8 cellular contexts compared by ENCODE assay signal in genomic region chr9:6757132-6757987, GRCh38. TPM values are rescaled to one million over a fixed set of nuclear protein-coding genes. Genes with fewer than 3 reads are reported as not detected.
DNase-seq lines count a peak whose midpoint lies in the region; ATAC-seq and TF ChIP-seq lines count a peak whose summit lies in the region.

KDM4C (plus strand) TSS chr9:6757973; CDS start chr9:6792989, 35,016 bp downstream.

- H3K9me3 Mint-ChIP-seq in natural killer cell = no peaks in the 10 kb centered on the region

- in situ Hi-C loops in GM23248 (cut with MboI) = no loop called here

- peak; percentile 98 for DNase-seq in GM23248
- peak; percentile 98 for DNase-seq in Karpas-422
- DNase-seq in RPMI7951 (ENCODE audit: low read depth) = peak; percentile 89
- peak; percentile 93 for DNase-seq in activated T-helper 9 cell treated with anti-CD3 and anti-CD28 coated beads, Interleukin-2, amount 50 U/mL, for 16 hours (ENCODE audit: low read depth)
- DNase-seq in fibroblast of mammary gland (ENCODE audit: low read depth) = peak; percentile 90
- DNase-seq in natural killer cell = peak; percentile 94
- peak; percentile 88 to 98 (median 94) for DNase-seq in stimulated activated naive CD4-positive, alpha-beta T cell (lab: John Stamatoyannopoulos, UW)

- H3K4me3 ChIP-seq in DOHH2 (ENCODE audit: low read length) = peak within 1 kb of the TSS; percentile 92
- peak within 1 kb of the TSS; percentile 88 for H3K4me3 ChIP-seq in GM23248
- H3K4me3 ChIP-seq in Karpas-422 (ENCODE audit: low read length) = peak within 1 kb of the TSS; percentile 95
- H3K4me3 ChIP-seq in fibroblast of mammary gland (ENCODE audit: control insufficient read depth, low read depth, low read length) = peak within 1 kb of the TSS; percentile 87

- no peaks in the 10 kb centered on the region for H3K9me2 ChIP-seq in DOHH2 (replicated peaks; ENCODE audit: control insufficient read depth, low read length)
- H3K9me2 ChIP-seq in GM23248 (ENCODE audit: insufficient read depth) = no peaks in the 10 kb centered on the region
- H3K9me2 ChIP-seq in Karpas-422 (replicated peaks; ENCODE audit: insufficient read depth, low read length) = no peaks in the 10 kb centered on the region

- H3K27me3 Mint-ChIP-seq in natural killer cell (ENCODE audit: low read depth in 2 of 2) = no peaks in the 10 kb centered on the region

- H4K20me1 ChIP-seq in DOHH2 (ENCODE audit: control insufficient read depth, insufficient read depth, low read depth, low read length) (no peaks in the 10 kb centered on the region), GM23248 (ENCODE audit: insufficient read depth) (no peaks in the 10 kb centered on the region), Karpas-422 (ENCODE audit: insufficient read depth, low read depth, low read length) (no peaks in the 10 kb centered on the region)

- H3F3A ChIP-seq in DOHH2 (ENCODE audit: control insufficient read depth, insufficient read depth) (peaks cover 3% of the 10 kb centered on the region; the same call in 1 of the 2 replicates), GM23248 (ENCODE audit: insufficient read depth) (peaks cover 4% of the 10 kb centered on the region)

- no peak for TF ChIP-seq CTCF in DOHH2 (IDR thresholded peaks at IDR 0.05; ENCODE audit: low read depth, low read length, poor library complexity, severe bottlenecking)
- TF ChIP-seq CTCF in fibroblast of mammary gland (conservative IDR thresholded peaks at IDR 0.05; ENCODE audit: control insufficient read depth, insufficient read depth, low read depth, low read length) = no peak
- no peak for TF ChIP-seq CTCF in natural killer cell (IDR thresholded peaks at IDR 0.05)

- H3K4me1 ChIP-seq in DOHH2 (ENCODE audit: control insufficient read depth, low read length) = peaks cover 24% of the 10 kb centered on the region
- H3K4me1 ChIP-seq in GM23248 (ENCODE audit: insufficient read depth) = peaks cover 5% of the 10 kb centered on the region
- peaks cover 21% of the 10 kb centered on the region for H3K4me1 ChIP-seq in Karpas-422 (ENCODE audit: low read length)

- H3K27me3 ChIP-seq in DOHH2 (ENCODE audit: control insufficient read depth, low read length) = no peaks in the 10 kb centered on the region
- no peaks in the 10 kb centered on the region for H3K27me3 ChIP-seq in GM23248 (replicated peaks; ENCODE audit: insufficient read depth)
- no peaks in the 10 kb centered on the region for H3K27me3 ChIP-seq in Karpas-422 (ENCODE audit: low read length)

- peak within 1 kb of the TSS; percentile 88 for H3K9ac ChIP-seq in GM23248
- peak within 1 kb of the TSS; percentile 94 for H3K9ac ChIP-seq in Karpas-422 (ENCODE audit: low read length)

- peak within 1 kb of the TSS; percentile 90 for H2AFZ ChIP-seq in GM23248
- H2AFZ ChIP-seq in Karpas-422 (ENCODE audit: low read length) = peak within 1 kb of the TSS; percentile 95

- H3K27ac ChIP-seq in DOHH2 (ENCODE audit: low read depth, low read length) (peak within 1 kb of the TSS; percentile 75), GM23248 (peak within 1 kb of the TSS; percentile 93), Karpas-422 (ENCODE audit: low read length) (peak within 1 kb of the TSS; percentile 86)

- no peaks in the 10 kb centered on the region for H3K9me3 ChIP-seq in DOHH2 (ENCODE audit: control insufficient read depth, insufficient read depth, low read length)
- H3K9me3 ChIP-seq in GM23248 (ENCODE audit: low read depth) = no peaks in the 10 kb centered on the region
- H3K9me3 ChIP-seq in Karpas-422 (ENCODE audit: low read length) = no peaks in the 10 kb centered on the region

- intact Hi-C loops in natural killer cell (cut with micrococcal nuclease) = loop anchor here (1.0 to 5.0 kb wide), 7 partner anchors 40 to 1130 kb away; partner anchors contain the start of genes RIC1 and UHRF2

- H3K4me3 Mint-ChIP-seq in natural killer cell = peak within 1 kb of the TSS; percentile 97

- H3K27ac Mint-ChIP-seq in natural killer cell = peak within 1 kb of the TSS; percentile 98 to 99

- H3K79me2 ChIP-seq in DOHH2 (ENCODE audit: control insufficient read depth, low read length) (peaks cover 43% of the 10 kb centered on the region), GM23248 (ENCODE audit: insufficient read depth) (peaks cover 41% of the 10 kb centered on the region), Karpas-422 (ENCODE audit: low read length) (peaks cover 41% of the 10 kb centered on the region)

- H3K4me1 Mint-ChIP-seq in natural killer cell = peaks cover 29 to 47% of the 10 kb centered on the region in 2 donors

- H3K36me3 ChIP-seq in DOHH2 (ENCODE audit: control insufficient read depth, low read length) (peaks cover 5% of the 10 kb centered on the region; the same call in 1 of the 2 replicates), GM23248 (ENCODE audit: low read depth) (no peaks in the 10 kb centered on the region), Karpas-422 (ENCODE audit: insufficient read depth, low read length) (no peaks in the 10 kb centered on the region)

- 1 to 2% methylated on average over 65 to 67 of the region's 67 CpGs for WGBS in GM23248 (ENCODE audit: low coverage in 1 of 2, low lambda C conversion rate in 2 of 2, missing lambda C conversion rate in 2 of 2), 2 experiments

- peak; percentile 75 to 93 (median 83) for ATAC-seq in natural killer cell

- H3K4me2 ChIP-seq in DOHH2 (ENCODE audit: low read length) (peak within 1 kb of the TSS; percentile 74), GM23248 (ENCODE audit: unreplicated experiment) (peak within 1 kb of the TSS; percentile 89), Karpas-422 (ENCODE audit: low read depth, low read length, poor library complexity, severe bottlenecking) (peak within 1 kb of the TSS; percentile 71)

- H3K36me3 Mint-ChIP-seq in natural killer cell = no peaks in the 10 kb centered on the region

RNA-seq across cellular contexts. Expression of gene KDM4C, which starts in this region (rescaled TPM):
- total RNA-seq in GM23248 (2014; rRNA removed; shearing (Covaris generic)) = 20.6 TPM in 2 replicates
- 12.0 and 14.3 TPM in 2 replicates for polyA plus RNA-seq in GM23248 (2016; fragmentation: Nextera tagmentation; extraction: Ambion mirVana)
- 45.1 and 61.1 TPM in 2 replicates for total RNA-seq in Karpas-422 (2014; rRNA removed; shearing (Covaris generic); ENCODE audit: low replicate concordance)
- 10.7 and 11.1 TPM in 2 replicates for total RNA-seq in RPMI7951 (2014; rRNA removed; shearing (Covaris generic))
- 100 to 1,000 TPM; 115 to 137 (median 116) TPM for total RNA-seq in natural killer cell

Comparison
In these comparisons a context has a peak if more than half of its experiments do, and no peak if none do; other contexts are left out.
1. Peak in every context shown above with its lines: DNase-seq, ATAC-seq, H3K4me3 ChIP-seq and H3K27ac ChIP-seq.